In the genomic region with DNA sequence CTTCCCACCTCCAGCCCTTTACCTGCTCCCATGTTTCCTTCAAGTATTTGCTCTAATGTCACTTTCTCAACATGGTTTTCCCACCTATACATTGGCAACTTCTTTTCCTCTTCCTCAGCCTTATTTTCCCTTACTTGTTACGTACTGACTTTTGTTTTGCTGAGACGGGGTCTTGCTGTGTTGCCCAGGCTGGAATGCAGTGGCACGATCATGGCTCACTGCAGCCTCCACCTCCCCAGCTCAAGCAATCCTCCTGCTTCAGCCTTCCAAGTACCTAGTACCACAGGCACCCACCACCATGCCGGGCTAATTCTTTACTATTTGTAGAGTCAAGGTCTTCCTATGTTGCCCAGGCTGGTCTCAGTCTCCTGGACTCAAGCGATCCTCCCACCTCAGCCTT, we compare ENCODE assay signal across 1 cellular context.
TF ChIP-seq lines count a peak whose summit lies in the region.

No MANE protein-coding gene starts in this region.

TF ChIP-seq in GM23338, 12 proteins besides CTCF, POLR2A, EP300 and RAD21 (continued from another document):
- TF ChIP-seq ZNF331 (CRISPR knock-in tag; IDR thresholded peaks at IDR 0.05; ENCODE audit: low read depth) (no peak), JUNB (IDR thresholded peaks at IDR 0.05; ENCODE audit: unreplicated experiment) (no peak)
